ENCODE assay signal across 27 cellular contexts in genomic region chr2:73730810-73731209, GRCh38. TPM values are rescaled to one million over a fixed set of nuclear protein-coding genes. Genes with fewer than 3 reads are reported as not detected.
DNase-seq lines count a peak whose midpoint lies in the region; ATAC-seq and TF ChIP-seq lines count a peak whose summit lies in the region.
"Had no signal": no experiment of that assay in that cellular context is flagged by ENCODE, and none has a peak within 500 bp of the region (broad histone marks: within the 10 kb centered on the region; RNA-seq: fewer than 3 reads in every experiment).

No MANE protein-coding gene starts in this region.

- H3K27me3 Mint-ChIP-seq in MCF 10A (ENCODE audit: insufficient read depth, unreplicated experiment) (no peaks in the 10 kb centered on the region), nephron progenitor cell (ENCODE audit: low read depth, poor library complexity) (no peaks in the 10 kb centered on the region), progenitor cell of endocrine pancreas (no peaks in the 10 kb centered on the region)
- H3K27me3 Mint-ChIP-seq: activated CD8-positive, alpha-beta memory T cell treated with anti-CD3 and anti-CD28 coated beads, Interleukin-2, amount 10 ng/mL, durations not matched to agents 7 days and 5 days; CD8-positive, alpha-beta memory T cell had no signal

- CTCF ChIA-PET in MCF 10A (lab: Yijun Ruan, JAX) = interaction anchor here (0.6 to 1.0 kb wide), 3 partner anchors 35 to 483 kb away, joined by 3 read pairs; no protein-coding TSS in a partner anchor

- H3K9me3 Mint-ChIP-seq in MCF 10A (ENCODE audit: unreplicated experiment) (no peaks in the 10 kb centered on the region), nephron progenitor cell (peaks cover 4% of the 10 kb centered on the region), progenitor cell of endocrine pancreas (ENCODE audit: low read depth) (no peaks in the 10 kb centered on the region)
- H3K9me3 Mint-ChIP-seq: CD8-positive, alpha-beta memory T cell had no signal

- H3K27ac ChIP-seq in breast epithelium (peak overlapping the region; percentile 6 to 32), esophagus (ENCODE audit: low read depth in 2 of 2, low read length in 1 of 2) (peak overlapping the region; percentile 4 to 54)
- H3K27ac ChIP-seq: ovary had no signal

- no peaks in the 10 kb centered on the region for H3K27me3 ChIP-seq in breast epithelium
- no peaks in the 10 kb centered on the region for H3K27me3 ChIP-seq in esophagus (ENCODE audit: control insufficient read depth in 1 of 2, insufficient read depth in 2 of 2, low read length in 2 of 2)
- H3K27me3 ChIP-seq: ovary had no signal

- H3K4me3 Mint-ChIP-seq in MCF 10A (ENCODE audit: unreplicated experiment) (no peak overlapping the region), nephron progenitor cell (no peak overlapping the region), progenitor cell of endocrine pancreas (ENCODE audit: low read depth) (no peak overlapping the region)
- H3K4me3 Mint-ChIP-seq: activated CD8-positive, alpha-beta memory T cell treated with anti-CD3 and anti-CD28 coated beads, Interleukin-2, amount 10 ng/mL, durations not matched to agents 7 days and 5 days; CD8-positive, alpha-beta memory T cell; endodermal cell had no signal

- no peak overlapping the region for H3K4me3 ChIP-seq in breast epithelium
- no peak overlapping the region for H3K4me3 ChIP-seq in esophagus (ENCODE audit: low read depth in 1 of 2, low read length in 2 of 2)
- H3K4me3 ChIP-seq: ovary had no signal

- H3K36me3 Mint-ChIP-seq in MCF 10A (ENCODE audit: insufficient read depth, unreplicated experiment) (peaks cover 61% of the 10 kb centered on the region), nephron progenitor cell (ENCODE audit: low read depth) (peaks cover 50% of the 10 kb centered on the region), progenitor cell of endocrine pancreas (ENCODE audit: insufficient read depth) (peaks cover 26% of the 10 kb centered on the region)

- TF ChIP-seq POLR2A in breast epithelium (IDR thresholded peaks at IDR 0.05) = no peak

- TF ChIP-seq CTCF in breast epithelium (IDR thresholded peaks at IDR 0.05) (no peak), MCF 10A (IDR thresholded peaks at IDR 0.05; ENCODE audit: unreplicated experiment) (no peak), nephron progenitor cell (IDR thresholded peaks at IDR 0.05) (no peak), progenitor cell of endocrine pancreas (IDR thresholded peaks at IDR 0.05; ENCODE audit: unreplicated experiment) (no peak)

- no peak overlapping the region for H3K27ac Mint-ChIP-seq in MCF 10A (ENCODE audit: low read depth, unreplicated experiment)
- peak overlapping the region; percentile 64 for H3K27ac Mint-ChIP-seq in nephron progenitor cell
- H3K27ac Mint-ChIP-seq in progenitor cell of endocrine pancreas = no peak overlapping the region
- H3K27ac Mint-ChIP-seq: activated CD8-positive, alpha-beta memory T cell treated with anti-CD3 and anti-CD28 coated beads, Interleukin-2, amount 10 ng/mL, durations not matched to agents 7 days and 5 days; endodermal cell had no signal

- no TSS peak for BruUV-seq in MCF 10A (replicated peaks; lab: Mats Ljungman, UMichigan)

- no peaks in the 10 kb centered on the region for H3K4me1 Mint-ChIP-seq in MCF 10A (ENCODE audit: insufficient read depth, unreplicated experiment)
- H3K4me1 Mint-ChIP-seq in nephron progenitor cell = peaks cover 3% of the 10 kb centered on the region
- no peaks in the 10 kb centered on the region for H3K4me1 Mint-ChIP-seq in progenitor cell of endocrine pancreas (ENCODE audit: low read depth)
- H3K4me1 Mint-ChIP-seq: endodermal cell had no signal

- H3K9me3 ChIP-seq in breast epithelium = no peaks in the 10 kb centered on the region
- no peaks in the 10 kb centered on the region for H3K9me3 ChIP-seq in esophagus (ENCODE audit: control insufficient read depth in 2 of 2, insufficient read depth in 1 of 2, low read depth in 1 of 2, low read length in 1 of 2)
- H3K9me3 ChIP-seq: ovary had no signal

- POLR2A ChIA-PET in MCF 10A (lab: Yijun Ruan, JAX) = no interaction called here

- intact Hi-C loops in breast epithelium (cut with DNase I; ENCODE audit: low total_unique reads) = no loop called here
- intact Hi-C loops in MCF 10A (cut with micrococcal nuclease) = no loop called here

- ATAC-seq in GM19324 (IDR thresholded peaks at IDR 0.05; ENCODE audit: low FRiP score, unreplicated experiment) (no peak), GM19035 (IDR thresholded peaks at IDR 0.05; ENCODE audit: unreplicated experiment) (no peak)
- ATAC-seq: activated CD8-positive, alpha-beta memory T cell treated with anti-CD3 and anti-CD28 coated beads, Interleukin-2, amount 10 ng/mL, durations not matched to agents 7 days and 5 days; PC-3 had no signal

- H3K36me3 ChIP-seq in breast epithelium (no peaks in the 10 kb centered on the region), esophagus (ENCODE audit: control insufficient read depth in 2 of 2, insufficient read depth in 2 of 2, low read length in 1 of 2) (peaks cover 2 to 19% of the 10 kb centered on the region in 2 donors)
- H3K36me3 ChIP-seq: ovary had no signal

- WGBS in esophagus, 2 donors = 48 to 68% methylated on average over 4 of the region's 4 CpGs

- peaks cover 0 to 1% of the 10 kb centered on the region in 2 donors for H3K4me1 ChIP-seq in breast epithelium
- peaks cover 0 to 3% of the 10 kb centered on the region in 2 donors for H3K4me1 ChIP-seq in esophagus (ENCODE audit: control insufficient read depth in 2 of 2, insufficient read depth in 2 of 2, low read length in 1 of 2)

- DNase-seq in breast epithelium (ENCODE audit: low spot score in 2 of 2) (no peak), MCF 10A (ENCODE audit: unreplicated experiment) (no peak), nephron progenitor cell (no peak), progenitor cell of endocrine pancreas (ENCODE audit: low spot score, unreplicated experiment) (no peak)
- DNase-seq in stimulated activated CD4-positive, alpha-beta T cell treated with anti-CD3 and anti-CD28 coated beads, Interleukin-2, amount 100 ng/mL, for 48 hours = no peak
- DNase-seq: activated CD8-positive, alpha-beta memory T cell treated with anti-CD3 and anti-CD28 coated beads, Interleukin-2, amount 10 ng/mL, durations not matched to agents 7 days and 5 days; activated effector memory CD4-positive, alpha-beta T cell treated with Interleukin-2 at 50 U/mL for 16 hours; amniotic stem cell; CD8-positive, alpha-beta memory T cell; DMS79 treated with DMSO at 0.1 percent for 48 hours; endodermal cell; NCI-H1417 treated with DMSO at 0.1 percent for 48 hours; NCI-H2171; NCI-H774; PC-3; small intestine; stimulated activated CD8-positive, alpha-beta memory T cell treated with anti-CD3 and anti-CD28 coated beads, Interleukin-4, amount 100 ng/mL, for 48 hours had no signal

RNA-seq across cellular contexts. Expression of gene TPRKB, which starts 6.3 kb away (rescaled TPM):
- 10 to 100 TPM; 25.2 to 41.4 (median 32.8) TPM for total RNA-seq in breast epithelium
- total RNA-seq in MCF 10A (2022) = 40.4 and 51.0 TPM in 2 replicates
- polyA plus RNA-seq in esophagus = 10 to 100 TPM; 47.5 to 47.6 TPM
- total RNA-seq in progenitor cell of endocrine pancreas = 43.3 and 46.8 TPM in 2 replicates

RNA-seq across cellular contexts. Expression of gene DUSP11, which starts 49.1 kb away (rescaled TPM):
- total RNA-seq in breast epithelium (10 to 100 TPM; 28.8 to 49.9 (median 36.1) TPM), MCF 10A (2022) (45.0 and 46.3 TPM in 2 replicates), progenitor cell of endocrine pancreas (22.2 and 25.0 TPM in 2 replicates)
- polyA plus RNA-seq in esophagus = 10 to 100 TPM; 25.5 to 27.0 TPM

RNA-seq across cellular contexts. Expression of gene C2orf78, which starts 53.2 kb away (rescaled TPM):
- total RNA-seq in breast epithelium = not detected
- not detected in 2 replicates for total RNA-seq in MCF 10A (2022)
- not detected for polyA plus RNA-seq in esophagus
- not detected in 2 replicates for total RNA-seq in progenitor cell of endocrine pancreas
- total RNA-seq: activated CD8-positive, alpha-beta memory T cell treated with anti-CD3 and anti-CD28 coated beads, Interleukin-2, amount 10 ng/mL, durations not matched to agents 7 days and 5 days; CD8-positive, alpha-beta memory T cell; chondrocyte; endodermal cell; fibroblast of villous mesenchyme; liver; myocyte; ovary; PC-3; SK-MEL-5; T-helper 2 cell treated with Interferon-gamma antibody and Interleukin-4, amounts not matched to agents 100 ng/mL and 5 ng/mL, for 36 hours had no signal
- polyA plus RNA-seq: CD8-positive, alpha-beta memory T cell; ovary; small intestine had no signal
